6 cellular contexts compared by ENCODE assay signal in the genomic region with DNA sequence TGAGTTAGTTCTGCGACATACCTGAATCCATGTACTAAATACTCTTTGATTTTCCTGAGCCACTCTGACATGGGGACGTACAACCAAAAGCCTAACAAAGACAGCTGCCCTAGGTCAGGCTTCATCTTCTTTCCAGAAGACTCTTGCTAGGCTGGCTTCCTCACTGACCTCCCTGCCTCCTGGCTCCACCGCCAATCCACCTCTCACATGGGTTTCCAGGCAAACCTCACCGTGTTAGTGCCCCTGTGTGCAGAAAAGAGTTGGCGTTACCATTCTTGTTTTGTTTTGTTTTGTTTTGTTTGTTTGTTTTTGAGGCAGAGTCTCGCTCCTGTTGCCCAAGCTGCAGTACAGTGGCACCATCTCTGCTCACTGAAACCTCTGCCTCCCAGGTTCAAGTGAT.
"Had no signal": no experiment of that assay in that cellular context is flagged by ENCODE, and none has a peak within 500 bp of the region (broad histone marks: within the 10 kb centered on the region; RNA-seq: fewer than 3 reads in every experiment).

No MANE protein-coding gene starts in this region.

- H3K27ac Mint-ChIP-seq: H9 had no signal

- H3K36me3 Mint-ChIP-seq: IgD-negative memory B cell had no signal

- ATAC-seq: HepG2 had no signal

- H3K4me1 Mint-ChIP-seq: IgD-negative memory B cell had no signal

- H3K9me3 Mint-ChIP-seq: H9, IgD-negative memory B cell had no signal

- H2AFZ ChIP-seq: GM23248 had no signal

- H3K27ac ChIP-seq: GM23248 had no signal

- DNase-seq: GM23248, H9, HCEC 1CT, KBM-7 had no signal

- H3K9ac ChIP-seq: GM23248 had no signal

- H3K4me3 Mint-ChIP-seq: H9, IgD-negative memory B cell had no signal

- H3K4me3 ChIP-seq: GM23248 had no signal
